ENCODE assay signal across 8 cellular contexts in the genomic region with DNA sequence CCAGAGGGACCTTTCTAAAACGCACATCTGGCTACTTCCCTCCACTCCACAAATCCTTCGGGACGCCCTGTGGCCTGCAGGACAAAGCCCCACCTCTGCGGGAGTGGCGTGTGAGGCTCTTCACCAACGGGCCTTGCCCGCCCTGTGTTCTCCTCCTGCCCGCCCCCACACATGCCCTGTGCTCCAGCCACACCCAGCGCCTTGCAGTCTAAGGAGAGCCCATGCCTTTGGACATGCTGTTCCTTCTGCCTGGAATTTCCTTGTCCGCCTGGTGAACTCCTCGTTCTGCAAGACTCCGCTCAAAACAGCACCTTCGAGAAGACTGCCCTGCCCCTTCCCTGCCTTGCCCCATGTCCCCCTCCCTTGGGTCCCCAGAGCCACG. TPM values are rescaled to one million over a fixed set of nuclear protein-coding genes. Genes with fewer than 3 reads are reported as not detected.
DNase-seq lines count a peak whose midpoint lies in the region; ATAC-seq, FAIRE-seq and TF ChIP-seq lines count a peak whose summit lies in the region.
"Had no signal": no experiment of that assay in that cellular context is flagged by ENCODE, and none has a peak within 500 bp of the region (broad histone marks: within the 10 kb centered on the region; RNA-seq: fewer than 3 reads in every experiment).

No MANE protein-coding gene starts in this region.

- peaks cover 5 to 100% of the 10 kb centered on the region in 2 donors for H3K36me3 ChIP-seq in left lung

- TF ChIP-seq POLR2A in A549 (IDR thresholded peaks at IDR 0.05; ENCODE audit: low read length): no peak

- in situ Hi-C loops in SK-MEL-5 (cut with HindIII; ENCODE audit: low pct_unique_long_range_greater_than_20kb, low sequenced_read_pairs): no loop called here

- CTCF ChIA-PET in A549 (lab: Yijun Ruan, JAX): interaction anchor here (0.5 to 2.3 kb wide), 7 partner anchors 12 to 151 kb away, joined by 3 to 10 read pairs (median 4); no protein-coding TSS in a partner anchor

- TF ChIP-seq EP300 in A549 (IDR thresholded peaks at IDR 0.05): no peak

- peak; percentile 4 to 43; a peak in 4 of 6 replicates for ATAC-seq in A549
- peak; percentile 85 for ATAC-seq in left lung
- no peak for ATAC-seq in HG03469 (IDR thresholded peaks at IDR 0.05; ENCODE audit: unreplicated experiment)

- POLR2A ChIA-PET in A549 (lab: Yijun Ruan, JAX): interaction anchor here (1.0 kb wide), 1 partner anchor 16 kb away, joined by 3 read pairs; no protein-coding TSS in a partner anchor

- H3K9me3 ChIP-seq in A549 (no peaks in the 10 kb centered on the region), left lung (no peaks in the 10 kb centered on the region)

- no peak for FAIRE-seq in A549 (lab: Jason Lieb, UNC)

- TF ChIP-seq CTCF in A549 (IDR thresholded peaks at IDR 0.05) (no peak), left lung (IDR thresholded peaks at IDR 0.05) (no peak)

- H3K27ac ChIP-seq in A549 (peak overlapping the region; percentile 15 to 62; a peak in 3 of 6 replicates), left lung (no peak overlapping the region)

- WGBS in A549 (ENCODE audit: missing lambda C conversion rate): 74% methylated on average over 14 of the region's 14 CpGs

- no peak overlapping the region for H3K4me3 ChIP-seq in A549
- H3K4me3 ChIP-seq in left lung: no peak overlapping the region

- DNase-seq in A549 (ENCODE audit: low read depth in 1 of 2, low spot score in 1 of 2) (peak in 1 of 2 experiments; percentile 41), SK-MEL-5 (ENCODE audit: low read depth, low spot score) (peak; percentile 21), left lung (peak in 1 of 2 donors; percentile 60), NCI-H1694 treated with DMSO at 0.1 percent for 48 hours (lab: John Stamatoyannopoulos, UW) (no peak)
- DNase-seq in stimulated activated CD8-positive, alpha-beta memory T cell treated with anti-CD3 and anti-CD28 coated beads, Interleukin-4, amount 100 ng/mL, for 48 hours: no peak
- DNase-seq: islet precursor cell had no signal

- H3K27me3 ChIP-seq in left lung: no peaks in the 10 kb centered on the region

- intact Hi-C loops in left lung (cut with DNase I): no loop called here

- H3K4me2 ChIP-seq in A549: peak overlapping the region; percentile 24; the same call in 1 of the 3 replicates

- H3K4me1 ChIP-seq in A549: peaks cover 44% of the 10 kb centered on the region
- peaks cover 0 to 13% of the 10 kb centered on the region in 2 donors for H3K4me1 ChIP-seq in left lung

- no peak for TF ChIP-seq RAD21 in A549 (conservative IDR thresholded peaks at IDR 0.05 in 1 of 2, IDR thresholded peaks at IDR 0.05 in 1 of 2)

TF ChIP-seq in A549, 52 proteins besides CTCF, POLR2A, EP300 and RAD21:
- TF ChIP-seq HEYL (CRISPR knock-in tag; IDR thresholded peaks at IDR 0.05): no peak
- TF ChIP-seq FOSB (CRISPR knock-in tag; IDR thresholded peaks at IDR 0.05): no peak

RNA-seq across cellular contexts. Expression of a gene that starts 7.4 kb away (rescaled TPM):
- polyA plus RNA-seq in A549 (2011; rRNA removed): 136 and 144 TPM in 2 replicates
- 537 and 588 TPM in 2 replicates for polyA plus RNA-seq in A549 (2012; cell fraction: cytosol; rRNA removed)
- 410 and 487 TPM in 2 replicates for polyA plus RNA-seq in A549 (2012; cell fraction: nucleus; rRNA removed)
- 414 to 494 TPM (median 469 TPM) in 3 replicates for polyA plus RNA-seq in A549 (2017; fragmentation: RNase III; extraction: RNeasy Plus Mini Kit Qiagen cat#74134 plus additional on column Dnase treatment)
- polyA minus RNA-seq in A549 (2011; rRNA and poly(A)+ RNA removed): 65.0 and 108 TPM in 2 replicates
- 113 and 114 TPM in 2 replicates for total RNA-seq in SK-MEL-5 (2014; rRNA removed; shearing (Covaris generic))
- polyA plus RNA-seq in SK-MEL-5 (2015; cell fraction: cytosol; rRNA removed): 69.7 and 113 TPM in 2 replicates
- 14.2 and 16.0 TPM in 2 replicates for polyA plus RNA-seq in SK-MEL-5 (2015; cell fraction: nucleus; rRNA removed)
- 100 to 1,000 TPM; 200 to 205 TPM for total RNA-seq in left lung

RNA-seq across cellular contexts. Expression of a gene that starts 17.2 kb away (rescaled TPM):
- polyA plus RNA-seq in A549 (2011; rRNA removed): 167 and 231 TPM in 2 replicates
- polyA plus RNA-seq in A549 (2012; cell fraction: cytosol; rRNA removed): 245 and 313 TPM in 2 replicates
- 1,999 and 2,227 TPM in 2 replicates for polyA plus RNA-seq in A549 (2012; cell fraction: nucleus; rRNA removed)
- 473 to 527 TPM (median 512 TPM) in 3 replicates for polyA plus RNA-seq in A549 (2017; fragmentation: RNase III; extraction: RNeasy Plus Mini Kit Qiagen cat#74134 plus additional on column Dnase treatment)
- polyA minus RNA-seq in A549 (2011; rRNA and poly(A)+ RNA removed): 211 and 257 TPM in 2 replicates
- 21.4 and 34.0 TPM in 2 replicates for total RNA-seq in SK-MEL-5 (2014; rRNA removed; shearing (Covaris generic))
- polyA plus RNA-seq in SK-MEL-5 (2015; cell fraction: cytosol; rRNA removed): 174 and 286 TPM in 2 replicates
- polyA plus RNA-seq in SK-MEL-5 (2015; cell fraction: nucleus; rRNA removed): 1,902 and 2,063 TPM in 2 replicates
- 100 to 1,000 TPM; 536 to 562 TPM for total RNA-seq in left lung

RNA-seq across cellular contexts. Expression of a gene that starts 17.7 kb away (rescaled TPM):
- polyA plus RNA-seq in A549 (2011; rRNA removed) (not detected in 2 replicates), A549 (2017; fragmentation: RNase III; extraction: RNeasy Plus Mini Kit Qiagen cat#74134 plus additional on column Dnase treatment) (0.04 to 0.05 TPM in 2 of 3 replicates, not detected in the other)
- 0.03 TPM in 1 of 2 replicates, not detected in the other for polyA plus RNA-seq in A549 (2012; cell fraction: cytosol; rRNA removed)
- polyA plus RNA-seq in A549 (2012; cell fraction: nucleus; rRNA removed): not detected in 2 replicates
- polyA minus RNA-seq in A549 (2011; rRNA and poly(A)+ RNA removed): not detected in 2 replicates
- total RNA-seq in SK-MEL-5 (2014; rRNA removed; shearing (Covaris generic)): 0.24 and 1.0 TPM in 2 replicates
- polyA plus RNA-seq in SK-MEL-5 (2015; cell fraction: cytosol; rRNA removed): 1.3 and 3.6 TPM in 2 replicates
- polyA plus RNA-seq in SK-MEL-5 (2015; cell fraction: nucleus; rRNA removed): 0.32 and 0.57 TPM in 2 replicates
- not detected for total RNA-seq in left lung
- total RNA-seq: CD4-positive, CD25-positive, alpha-beta regulatory T cell had no signal
- polyA plus RNA-seq: CD4-positive, CD25-positive, alpha-beta regulatory T cell had no signal

RNA-seq across cellular contexts. Expression of a gene that starts 28.6 kb away (rescaled TPM):
- polyA plus RNA-seq in A549 (2011; rRNA removed) (not detected in 2 replicates), A549 (2017; fragmentation: RNase III; extraction: RNeasy Plus Mini Kit Qiagen cat#74134 plus additional on column Dnase treatment) (not detected in 3 replicates)
- polyA plus RNA-seq in A549 (2012; cell fraction: cytosol; rRNA removed): not detected in 2 replicates
- not detected in 2 replicates for polyA plus RNA-seq in A549 (2012; cell fraction: nucleus; rRNA removed)
- polyA minus RNA-seq in A549 (2011; rRNA and poly(A)+ RNA removed): not detected in 2 replicates
- total RNA-seq in SK-MEL-5 (2014; rRNA removed; shearing (Covaris generic)): not detected in 2 replicates
- not detected in 2 replicates for polyA plus RNA-seq in SK-MEL-5 (2015; cell fraction: cytosol; rRNA removed)
- polyA plus RNA-seq in SK-MEL-5 (2015; cell fraction: nucleus; rRNA removed): not detected in 2 replicates
- not detected for total RNA-seq in left lung
- total RNA-seq: CD4-positive, CD25-positive, alpha-beta regulatory T cell had no signal
- polyA plus RNA-seq: CD4-positive, CD25-positive, alpha-beta regulatory T cell had no signal

RNA-seq across cellular contexts. Expression of a gene that starts 47.4 kb away (rescaled TPM):
- polyA plus RNA-seq in A549 (2011; rRNA removed) (0.16 and 0.23 TPM in 2 replicates), A549 (2017; fragmentation: RNase III; extraction: RNeasy Plus Mini Kit Qiagen cat#74134 plus additional on column Dnase treatment) (0.08 to 0.12 TPM in 2 of 3 replicates, not detected in the other)
- 0.44 and 0.60 TPM in 2 replicates for polyA plus RNA-seq in A549 (2012; cell fraction: cytosol; rRNA removed)
- polyA plus RNA-seq in A549 (2012; cell fraction: nucleus; rRNA removed): 1.3 and 2.2 TPM in 2 replicates
- not detected in 2 replicates for polyA minus RNA-seq in A549 (2011; rRNA and poly(A)+ RNA removed)
- not detected in 2 replicates for total RNA-seq in SK-MEL-5 (2014; rRNA removed; shearing (Covaris generic))
- polyA plus RNA-seq in SK-MEL-5 (2015; cell fraction: cytosol; rRNA removed): not detected in 2 replicates
- not detected in 2 replicates for polyA plus RNA-seq in SK-MEL-5 (2015; cell fraction: nucleus; rRNA removed)
- total RNA-seq in left lung: 1 to 10 TPM in 1 of 2 donors, under 1 TPM in 1; 0.90 to 2.5 TPM
- total RNA-seq: CD4-positive, CD25-positive, alpha-beta regulatory T cell had no signal

Comparison
In these comparisons a context has a peak if more than half of its experiments do, and no peak if none do; other contexts are left out.
1. H3K27ac ChIP-seq: peak in A549 (2 of 2); none in left lung (0 of 2).
2. RNA of a gene that starts 17.2 kb away (total RNA-seq): 536 to 562 TPM in left lung; 21.4 to 34.0 TPM in SK-MEL-5; every median in the first group is over 10 times any median in the second.